13 cellular contexts compared by ENCODE assay signal in the genomic region with DNA sequence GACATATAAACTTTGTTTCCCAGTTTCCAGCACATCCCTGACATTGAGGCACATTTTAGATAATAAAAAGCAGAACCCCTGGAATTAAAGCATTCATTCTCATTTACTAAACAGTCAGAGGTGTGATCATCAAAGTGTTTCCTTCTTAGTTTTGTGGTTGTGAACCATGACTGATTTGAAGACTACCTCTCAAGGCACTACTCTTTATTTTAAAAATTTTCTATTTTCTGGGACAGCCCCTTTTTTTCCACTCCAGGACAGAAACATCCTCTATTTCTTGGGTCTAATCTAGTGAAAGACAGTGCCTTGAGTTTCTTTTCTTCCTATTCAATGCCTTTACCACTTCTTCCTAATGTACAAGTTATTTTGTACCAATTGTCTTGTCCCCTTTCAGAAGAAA. TPM values are rescaled to one million over a fixed set of nuclear protein-coding genes. Genes with fewer than 3 reads are reported as not detected.
DNase-seq lines count a peak whose midpoint lies in the region; ATAC-seq and TF ChIP-seq lines count a peak whose summit lies in the region.
"Had no signal": no experiment of that assay in that cellular context is flagged by ENCODE, and none has a peak within 500 bp of the region (broad histone marks: within the 10 kb centered on the region; RNA-seq: fewer than 3 reads in every experiment).

No MANE protein-coding gene starts in this region.

- no peak overlapping the region for H3K27ac Mint-ChIP-seq in natural killer cell treated with Interleukin-12 subunit alpha and Interleukin-12 subunit beta and Interleukin-15 and Interleukin-18, amount 100 ng/mL, for 72 hours
- H3K27ac Mint-ChIP-seq in natural killer cell = no peak overlapping the region
- H3K27ac Mint-ChIP-seq in stimulated activated naive B cell treated with anti-CD40 and anti-IgM and Interleukin-4, amounts not matched to agents 10 μg/mL and 1 μg/mL and 100 μg/mL, for 72 hours = no peak overlapping the region
- H3K27ac Mint-ChIP-seq: CD4-positive, alpha-beta T cell; H9 had no signal

- H3K27me3 Mint-ChIP-seq in activated T-cell treated with anti-CD3 and anti-CD28 coated beads, Interleukin-2, amount 50 U/mL, for 4 hours (ENCODE audit: low read depth) = peaks cover 39% of the 10 kb centered on the region
- peaks cover 31 to 48% of the 10 kb centered on the region in 2 donors for H3K27me3 Mint-ChIP-seq in natural killer cell treated with Interleukin-12 subunit alpha and Interleukin-12 subunit beta and Interleukin-15 and Interleukin-18, amount 100 ng/mL, for 72 hours
- H3K27me3 Mint-ChIP-seq in natural killer cell (ENCODE audit: low read depth in 2 of 2) = peaks cover 24 to 42% of the 10 kb centered on the region in 2 donors
- H3K27me3 Mint-ChIP-seq in stimulated activated naive B cell treated with anti-CD40 and anti-IgM and Interleukin-4, amounts not matched to agents 10 μg/mL and 1 μg/mL and 100 μg/mL, for 72 hours = peaks cover 17 to 23% of the 10 kb centered on the region in 2 donors

- intact Hi-C loops in natural killer cell (cut with micrococcal nuclease) = no loop called here

- no peaks in the 10 kb centered on the region for H3K4me1 Mint-ChIP-seq in activated T-cell treated with anti-CD3 and anti-CD28 coated beads, Interleukin-2, amount 50 U/mL, for 4 hours (ENCODE audit: low read depth)
- peaks cover 0 to 11% of the 10 kb centered on the region in 2 donors for H3K4me1 Mint-ChIP-seq in natural killer cell treated with Interleukin-12 subunit alpha and Interleukin-12 subunit beta and Interleukin-15 and Interleukin-18, amount 100 ng/mL, for 72 hours (ENCODE audit: low read depth in 2 of 2)
- no peaks in the 10 kb centered on the region for H3K4me1 Mint-ChIP-seq in natural killer cell
- peaks cover 10 to 16% of the 10 kb centered on the region in 2 donors for H3K4me1 Mint-ChIP-seq in stimulated activated naive B cell treated with anti-CD40 and anti-IgM and Interleukin-4, amounts not matched to agents 10 μg/mL and 1 μg/mL and 100 μg/mL, for 72 hours

- H3K9me3 Mint-ChIP-seq in activated T-cell treated with anti-CD3 and anti-CD28 coated beads, Interleukin-2, amount 50 U/mL, for 4 hours = no peaks in the 10 kb centered on the region
- no peaks in the 10 kb centered on the region for H3K9me3 Mint-ChIP-seq in natural killer cell treated with Interleukin-12 subunit alpha and Interleukin-12 subunit beta and Interleukin-15 and Interleukin-18, amount 100 ng/mL, for 72 hours
- no peaks in the 10 kb centered on the region for H3K9me3 Mint-ChIP-seq in natural killer cell
- H3K9me3 Mint-ChIP-seq in stimulated activated naive B cell treated with anti-CD40 and anti-IgM and Interleukin-4, amounts not matched to agents 10 μg/mL and 1 μg/mL and 100 μg/mL, for 72 hours = peaks cover 5 to 8% of the 10 kb centered on the region in 2 donors
- H3K9me3 Mint-ChIP-seq: CD4-positive, alpha-beta T cell had no signal

- no peak overlapping the region for H3K4me3 Mint-ChIP-seq in activated T-cell treated with anti-CD3 and anti-CD28 coated beads, Interleukin-2, amount 50 U/mL, for 4 hours
- peak overlapping the region; percentile 3 for H3K4me3 Mint-ChIP-seq in natural killer cell treated with Interleukin-12 subunit alpha and Interleukin-12 subunit beta and Interleukin-15 and Interleukin-18, amount 100 ng/mL, for 72 hours
- H3K4me3 Mint-ChIP-seq in natural killer cell = no peak overlapping the region
- no peak overlapping the region for H3K4me3 Mint-ChIP-seq in stimulated activated naive B cell treated with anti-CD40 and anti-IgM and Interleukin-4, amounts not matched to agents 10 μg/mL and 1 μg/mL and 100 μg/mL, for 72 hours
- H3K4me3 Mint-ChIP-seq: CD4-positive, alpha-beta T cell; H9 had no signal

- TF ChIP-seq CTCF in natural killer cell (IDR thresholded peaks at IDR 0.05) = no peak

- peak; percentile 37 to 73 for ATAC-seq in activated T-cell treated with anti-CD3 and anti-CD28 coated beads, Interleukin-2, amount 50 U/mL, for 4 hours
- ATAC-seq in natural killer cell treated with Interleukin-12 subunit alpha and Interleukin-12 subunit beta and Interleukin-15 and Interleukin-18, amount 100 ng/mL, for 72 hours = peak in 1 of 2 donors; percentile 78
- ATAC-seq in natural killer cell = no peak
- peak; percentile 68 to 85 for ATAC-seq in stimulated activated naive B cell treated with anti-CD40 and anti-IgM and Interleukin-4, amounts not matched to agents 10 μg/mL and 1 μg/mL and 100 μg/mL, for 72 hours (replicated peaks)

- no peak for DNase-seq in activated T-cell treated with anti-CD3 and anti-CD28 coated beads, Interleukin-2, amount 50 U/mL, for 4 hours
- no peak for DNase-seq in activated T-cell treated with anti-CD3 and anti-CD28 coated beads, Interleukin-2, amount 50 U/mL, for 1 hour
- DNase-seq in natural killer cell treated with Interleukin-12 subunit alpha and Interleukin-12 subunit beta and Interleukin-15 and Interleukin-18, amount 100 ng/mL, for 72 hours (ENCODE audit: low spot score) = no peak
- DNase-seq in natural killer cell (no peak), AG20443 (ENCODE audit: low spot score) (no peak), retina (no peak)
- DNase-seq in stimulated activated naive B cell treated with anti-CD40 and anti-IgM and Interleukin-4, amounts not matched to agents 10 μg/mL and 1 μg/mL and 100 μg/mL, for 72 hours = no peak
- DNase-seq: ACHN; AML-193; Caco-2; CD4-positive, alpha-beta T cell; H9 had no signal

- H3K36me3 Mint-ChIP-seq in activated T-cell treated with anti-CD3 and anti-CD28 coated beads, Interleukin-2, amount 50 U/mL, for 4 hours (ENCODE audit: insufficient read depth) = no peaks in the 10 kb centered on the region
- H3K36me3 Mint-ChIP-seq in natural killer cell treated with Interleukin-12 subunit alpha and Interleukin-12 subunit beta and Interleukin-15 and Interleukin-18, amount 100 ng/mL, for 72 hours = no peaks in the 10 kb centered on the region
- no peaks in the 10 kb centered on the region for H3K36me3 Mint-ChIP-seq in natural killer cell
- no peaks in the 10 kb centered on the region for H3K36me3 Mint-ChIP-seq in stimulated activated naive B cell treated with anti-CD40 and anti-IgM and Interleukin-4, amounts not matched to agents 10 μg/mL and 1 μg/mL and 100 μg/mL, for 72 hours

RNA-seq across cellular contexts. Expression of a gene that starts 5.2 kb away (rescaled TPM):
- total RNA-seq in activated T-cell treated with anti-CD3 and anti-CD28 coated beads, Interleukin-2, amount 50 U/mL, for 4 hours = not detected
- total RNA-seq in natural killer cell treated with Interleukin-12 subunit alpha and Interleukin-12 subunit beta and Interleukin-15 and Interleukin-18, amount 100 ng/mL, for 72 hours = not detected
- total RNA-seq in natural killer cell = not detected
- total RNA-seq: Caco-2; CD4-positive, alpha-beta T cell; H1; H9 had no signal

RNA-seq across cellular contexts. Expression of a gene that starts 37.3 kb away (rescaled TPM):
- total RNA-seq in activated T-cell treated with anti-CD3 and anti-CD28 coated beads, Interleukin-2, amount 50 U/mL, for 4 hours = not detected
- total RNA-seq in natural killer cell treated with Interleukin-12 subunit alpha and Interleukin-12 subunit beta and Interleukin-15 and Interleukin-18, amount 100 ng/mL, for 72 hours = not detected
- total RNA-seq in natural killer cell = not detected
- total RNA-seq: Caco-2; CD4-positive, alpha-beta T cell; H1; H9 had no signal

Comparison
In these comparisons a context has a peak if more than half of its experiments do, and no peak if none do; other contexts are left out.
1. ATAC-seq: peak in activated T-cell treated with anti-CD3 and anti-CD28 coated beads, Interleukin-2, amount 50 U/mL, for 4 hours (2 of 2) and stimulated activated naive B cell treated with anti-CD40 and anti-IgM and Interleukin-4, amounts not matched to agents 10 μg/mL and 1 μg/mL and 100 μg/mL, for 72 hours (2 of 2); none in natural killer cell (0 of 3).